In genomic region chr12:49296836-49297694, GRCh38 we compare ENCODE assay signal across 1 cellular context.
A peak's percentile ranks its signal among the peaks of the same experiment; 100 is the strongest.
TF ChIP-seq lines count a peak whose summit lies in the region.

No MANE protein-coding gene starts in this region.

TF ChIP-seq in HEK293, 187 proteins besides CTCF, POLR2A, EP300 and RAD21 (continued from another document and continues in another):
- TF ChIP-seq ZNF692 (tag by site-specific recombination; IDR thresholded peaks at IDR 0.05): peak; percentile 69; the same call in 1 of the 2 replicates
- TF ChIP-seq ZNF223 (tag by site-specific recombination; IDR thresholded peaks at IDR 0.05): 0 out of 2 replicates have a peak, but pooled peaks have one; percentile 10
- peak; percentile 81 for TF ChIP-seq KLF17 (tag by site-specific recombination; IDR thresholded peaks at IDR 0.05)
- peak; percentile 45; the same call in 1 of the 2 replicates for TF ChIP-seq ZNF10 (tag by site-specific recombination; IDR thresholded peaks at IDR 0.05)
- TF ChIP-seq ZNF600 (tag by site-specific recombination; IDR thresholded peaks at IDR 0.05): peak; percentile 100
- peak; percentile 72 for TF ChIP-seq ZNF121 (tag by site-specific recombination; IDR thresholded peaks at IDR 0.05)
- 0 out of 2 replicates have a peak, but pooled peaks have one; percentile 44 for TF ChIP-seq ZBTB11 (tag by site-specific recombination; conservative IDR thresholded peaks at IDR 0.05; ENCODE audit: low read depth)
- TF ChIP-seq ZNF394 (tag by site-specific recombination; IDR thresholded peaks at IDR 0.05; ENCODE audit: borderline replicate concordance): peak; percentile 98
- no peak for TF ChIP-seq MYNN (tag by site-specific recombination; IDR thresholded peaks at IDR 0.05; ENCODE audit: borderline replicate concordance)
- TF ChIP-seq SCRT1 (tag by site-specific recombination; IDR thresholded peaks at IDR 0.05; ENCODE audit: borderline replicate concordance): peak; percentile 98
- TF ChIP-seq KLF7 (tag by site-specific recombination; IDR thresholded peaks at IDR 0.05; ENCODE audit: borderline replicate concordance): peak; percentile 87; the same call in 1 of the 2 replicates
- peak; percentile 66; the same call in 1 of the 2 replicates for TF ChIP-seq ZNF24 (tag by site-specific recombination; IDR thresholded peaks at IDR 0.05)
- peak; percentile 2; the same call in 1 of the 2 replicates for TF ChIP-seq ZNF146 (tag by site-specific recombination; IDR thresholded peaks at IDR 0.05)
- TF ChIP-seq ZNF2 (tag by site-specific recombination; IDR thresholded peaks at IDR 0.05): peak; percentile 75
- 0 out of 2 replicates have a peak, but pooled peaks have one; percentile 50 for TF ChIP-seq ZNF239 (tag by site-specific recombination; IDR thresholded peaks at IDR 0.05)
- TF ChIP-seq ZBTB48 (tag by site-specific recombination; IDR thresholded peaks at IDR 0.05): peak; percentile 75
- peak; percentile 99 for TF ChIP-seq ZBTB17 (tag by site-specific recombination; IDR thresholded peaks at IDR 0.05)
- TF ChIP-seq KLF9 (tag by site-specific recombination; IDR thresholded peaks at IDR 0.05; ENCODE audit: low read depth): peak; percentile 62; the same call in 1 of the 2 replicates
- no peak for TF ChIP-seq ZNF311 (tag by site-specific recombination; IDR thresholded peaks at IDR 0.05; ENCODE audit: borderline replicate concordance)
- peak; percentile 98 for TF ChIP-seq ZEB2 (tag by site-specific recombination; IDR thresholded peaks at IDR 0.05)
- TF ChIP-seq SCRT2 (tag by site-specific recombination; IDR thresholded peaks at IDR 0.05): peak; percentile 99
- peak; percentile 21; the same call in 1 of the 2 replicates for TF ChIP-seq ZNF639 (tag by site-specific recombination; IDR thresholded peaks at IDR 0.05)
- peak; percentile 84 for TF ChIP-seq ZNF398 (tag by site-specific recombination; IDR thresholded peaks at IDR 0.05)
- no peak for TF ChIP-seq ZSCAN23 (tag by site-specific recombination; IDR thresholded peaks at IDR 0.05)
- peak; percentile 87 for TF ChIP-seq ZNF777 (tag by site-specific recombination; IDR thresholded peaks at IDR 0.05; ENCODE audit: borderline replicate concordance)
- no peak for TF ChIP-seq ZNF624 (tag by site-specific recombination; IDR thresholded peaks at IDR 0.05)
- TF ChIP-seq SP7 (tag by site-specific recombination; IDR thresholded peaks at IDR 0.05): peak; percentile 29; the same call in 1 of the 2 replicates
- peak; percentile 55 for TF ChIP-seq SP2 (tag by site-specific recombination; IDR thresholded peaks at IDR 0.05)
- TF ChIP-seq ZBTB10 (tag by site-specific recombination; IDR thresholded peaks at IDR 0.05): peak; percentile 62
- no peak; the same call in 1 of the 2 replicates for TF ChIP-seq ZNF76 (tag by site-specific recombination; IDR thresholded peaks at IDR 0.05; ENCODE audit: borderline replicate concordance, low read depth)
- TF ChIP-seq ZBTB26 (tag by site-specific recombination; optimal IDR thresholded peaks at IDR 0.05): peak; percentile 92
- peak; percentile 72 for TF ChIP-seq ZNF792 (tag by site-specific recombination; IDR thresholded peaks at IDR 0.05)
- 0 out of 2 replicates have a peak, but pooled peaks have one; percentile 85 for TF ChIP-seq ZFP37 (tag by site-specific recombination; IDR thresholded peaks at IDR 0.05)
- 0 out of 2 replicates have a peak, but pooled peaks have one; percentile 4 for TF ChIP-seq ZNF623 (tag by site-specific recombination; IDR thresholded peaks at IDR 0.05)
- TF ChIP-seq ZNF629 (tag by site-specific recombination; IDR thresholded peaks at IDR 0.05): peak; percentile 27
- 0 out of 2 replicates have a peak, but pooled peaks have one; percentile 37 for TF ChIP-seq ZNF580 (tag by site-specific recombination; IDR thresholded peaks at IDR 0.05)
- TF ChIP-seq ZNF292 (tag by site-specific recombination; IDR thresholded peaks at IDR 0.05; ENCODE audit: borderline replicate concordance, low read depth): no peak
- TF ChIP-seq SP3 (tag by site-specific recombination; IDR thresholded peaks at IDR 0.05): peak; percentile 68
- TF ChIP-seq GLI4 (tag by site-specific recombination; IDR thresholded peaks at IDR 0.05): no peak
- peak; percentile 54 for TF ChIP-seq ZXDB (tag by site-specific recombination; IDR thresholded peaks at IDR 0.05)
- TF ChIP-seq YY2 (tag by site-specific recombination; IDR thresholded peaks at IDR 0.05): no peak
- TF ChIP-seq YY1 (tag by site-specific recombination; IDR thresholded peaks at IDR 0.05): peak; percentile 68; the same call in 1 of the 2 replicates
- peak; percentile 83; the same call in 1 of the 2 replicates for TF ChIP-seq ZBTB8A (tag by site-specific recombination; IDR thresholded peaks at IDR 0.05)
- peak; percentile 39; the same call in 1 of the 2 replicates for TF ChIP-seq KLF16 (tag by site-specific recombination; IDR thresholded peaks at IDR 0.05)
- no peak for TF ChIP-seq ZNF23 (tag by site-specific recombination; IDR thresholded peaks at IDR 0.05; ENCODE audit: borderline replicate concordance)
